34 cellular contexts compared by ENCODE assay signal in the genomic region with DNA sequence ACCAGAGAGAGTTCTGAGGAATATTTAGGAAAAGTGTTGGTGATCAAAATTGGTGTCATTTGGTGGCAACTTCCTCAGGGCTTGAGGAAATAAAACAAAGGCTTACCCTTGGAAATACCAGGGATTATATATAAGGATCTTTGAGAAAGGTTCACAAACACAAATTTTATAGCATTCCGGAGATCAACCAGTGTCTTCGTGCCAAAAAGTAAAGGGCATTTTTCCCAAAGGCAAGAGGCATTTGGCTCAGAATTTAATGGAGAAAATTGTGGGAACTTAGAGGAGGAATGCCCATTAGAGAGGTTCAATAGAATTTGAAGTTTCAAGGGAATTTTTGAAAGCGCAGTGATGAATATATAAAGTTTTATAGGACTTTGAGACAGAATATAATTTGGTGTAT.
DNase-seq lines count a peak whose midpoint lies in the region; ATAC-seq, FAIRE-seq and TF ChIP-seq lines count a peak whose summit lies in the region.
"Had no signal": no experiment of that assay in that cellular context is flagged by ENCODE, and none has a peak within 500 bp of the region (broad histone marks: within the 10 kb centered on the region; RNA-seq: fewer than 3 reads in every experiment).

No MANE protein-coding gene starts in this region.

- H3K4me3 Mint-ChIP-seq in Caco-2 (ENCODE audit: unreplicated experiment) (no peak overlapping the region), Calu3 (ENCODE audit: low read depth, unreplicated experiment) (no peak overlapping the region), GM23338 (no peak overlapping the region)
- H3K4me3 Mint-ChIP-seq: B cell; CD14-positive monocyte; CD4-positive, alpha-beta memory T cell; CD4-positive, alpha-beta T cell; CD4-positive, CD25-positive, alpha-beta regulatory T cell; CD8-positive, alpha-beta memory T cell; CD8-positive, alpha-beta T cell had no signal

- H3K36me3 Mint-ChIP-seq in Caco-2 (ENCODE audit: insufficient read depth, unreplicated experiment): peaks cover 10% of the 10 kb centered on the region
- H3K36me3 Mint-ChIP-seq in Calu3 (ENCODE audit: insufficient read depth, unreplicated experiment): no peaks in the 10 kb centered on the region
- peaks cover 32% of the 10 kb centered on the region for H3K36me3 Mint-ChIP-seq in GM23338 (ENCODE audit: low read depth)
- H3K36me3 Mint-ChIP-seq: CD14-positive monocyte; CD4-positive, alpha-beta memory T cell; CD4-positive, CD25-positive, alpha-beta regulatory T cell; CD8-positive, alpha-beta memory T cell; CD8-positive, alpha-beta T cell had no signal

- H2BK5ac ChIP-seq in H1 (ENCODE audit: low read depth, low read length): no peak overlapping the region

- POLR2A ChIA-PET in Caco-2 (lab: Charles Lee) (no interaction called here), H1 (lab: Charles Lee; ENCODE audit: partially characterized antibody) (no interaction called here)

- no peak for TF ChIP-seq POLR2A in H1 (IDR thresholded peaks at IDR 0.05; ENCODE audit: control extremely low read depth in 1 of 2, low read depth in 2 of 2, low read length in 2 of 2)

- H3K9ac ChIP-seq in H1 (replicated peaks in 1 of 4; ENCODE audit: extremely low read depth in 1 of 4, low read depth in 3 of 4, low read length in 3 of 4): no peak overlapping the region
- H3K9ac ChIP-seq: BLaER1; BLaER1 treated with 17β-estradiol and CSF1 and Interleukin-3, amounts not matched to agents 10 nM and 100 nM had no signal

- WGBS in H1 (ENCODE audit: extremely low coverage in 1 of 2, insufficient coverage in 1 of 2, insufficient read length in 1 of 2, insufficient replicate concordance in 2 of 2, low coverage in 1 of 2, low lambda C conversion rate in 2 of 2, missing lambda C conversion rate in 1 of 2), 2 experiments: 89 to 100% methylated on average over 1 to 3 of the region's 3 CpGs

- H3K9me3 ChIP-seq in Caco-2 (no peaks in the 10 kb centered on the region), H1 (ENCODE audit: insufficient read depth in 2 of 2, low read depth in 1 of 2, low read length in 1 of 2) (no peaks in the 10 kb centered on the region)
- H3K9me3 ChIP-seq: A549; BE2C; BLaER1; BLaER1 treated with 17β-estradiol and CSF1 and Interleukin-3, amounts not matched to agents 10 nM and 100 nM had no signal

- H3K4me3 ChIP-seq in Caco-2 (ENCODE audit: low read depth, low read length) (no peak overlapping the region), GM23338 (no peak overlapping the region), H1 (ENCODE audit: extremely low read depth in 1 of 4, insufficient read depth in 2 of 4, low read depth in 3 of 4, low read length in 4 of 4) (no peak overlapping the region), H7 (ENCODE audit: insufficient read depth, low read depth, low read length) (no peak overlapping the region)
- H3K4me3 ChIP-seq: A549; BLaER1; BLaER1 treated with 17β-estradiol and CSF1 and Interleukin-3, amounts not matched to agents 10 nM and 100 nM had no signal

- no peak overlapping the region for H2BK120ac ChIP-seq in H1 (replicated peaks; ENCODE audit: low read depth, low read length)

- peak; percentile 42 for FAIRE-seq in H1 (lab: Jason Lieb, UNC)
- FAIRE-seq: A204.1, A549, D721Med had no signal

- ATAC-seq in GM23338: no peak
- ATAC-seq in left cardiac atrium: no peak
- no peak for ATAC-seq in left ventricle myocardium superior
- ATAC-seq: A549; CD8-positive, alpha-beta T cell had no signal

- H3K79me1 ChIP-seq in H1 (ENCODE audit: low read depth, low read length): no peaks in the 10 kb centered on the region

- no peak for TF ChIP-seq EP300 in H1 (IDR thresholded peaks at IDR 0.05; ENCODE audit: borderline replicate concordance in 1 of 2, low read depth in 2 of 2, low read length in 2 of 2)

- H3K23ac ChIP-seq in H1 (ENCODE audit: insufficient read length): no peak overlapping the region

- H2BK15ac ChIP-seq in H1 (ENCODE audit: low read length): no peak overlapping the region

- H2BK20ac ChIP-seq in H1 (ENCODE audit: low read length): no peak overlapping the region

- H4K5ac ChIP-seq in H1 (ENCODE audit: insufficient read length, low read depth, low read length): no peak overlapping the region

- no peaks in the 10 kb centered on the region for H4K20me1 ChIP-seq in GM23338 (replicated peaks; ENCODE audit: insufficient read depth)
- H4K20me1 ChIP-seq in H1 (replicated peaks in 1 of 2; ENCODE audit: control insufficient read depth in 1 of 2, insufficient read depth in 2 of 2, low read length in 2 of 2): no peaks in the 10 kb centered on the region
- H4K20me1 ChIP-seq: BLaER1; BLaER1 treated with 17β-estradiol and CSF1 and Interleukin-3, amounts not matched to agents 10 nM and 100 nM had no signal

- H3K4me1 ChIP-seq in Caco-2: peaks cover 18% of the 10 kb centered on the region
- H3K4me1 ChIP-seq in GM23338 (ENCODE audit: insufficient read depth): peaks cover 12% of the 10 kb centered on the region; the same call in 1 of the 2 replicates
- peaks cover 0 to 3% (median 0%) of the 10 kb centered on the region in 4 experiments; a peak in 2 of 7 replicates for H3K4me1 ChIP-seq in H1 (replicated peaks in 1 of 4; ENCODE audit: control insufficient read depth in 3 of 4, insufficient read depth in 4 of 4, low read length in 3 of 4)
- H3K4me1 ChIP-seq: A549; BE2C; BLaER1; BLaER1 treated with 17β-estradiol and CSF1 and Interleukin-3, amounts not matched to agents 10 nM and 100 nM had no signal

- no peaks in the 10 kb centered on the region for H3K27me3 Mint-ChIP-seq in Caco-2 (ENCODE audit: insufficient read depth, unreplicated experiment)
- no peaks in the 10 kb centered on the region for H3K27me3 Mint-ChIP-seq in Calu3 (ENCODE audit: unreplicated experiment)
- no peaks in the 10 kb centered on the region for H3K27me3 Mint-ChIP-seq in GM23338 (ENCODE audit: insufficient read depth, low read depth, poor library complexity)
- H3K27me3 Mint-ChIP-seq: B cell; CD4-positive, alpha-beta memory T cell; CD4-positive, alpha-beta T cell; CD4-positive, CD25-positive, alpha-beta regulatory T cell; CD8-positive, alpha-beta memory T cell had no signal

- H3K27ac Mint-ChIP-seq in Caco-2 (ENCODE audit: unreplicated experiment): peak overlapping the region; percentile 60
- peak overlapping the region; percentile 23 for H3K27ac Mint-ChIP-seq in Calu3 (ENCODE audit: unreplicated experiment)
- no peak overlapping the region for H3K27ac Mint-ChIP-seq in GM23338
- H3K27ac Mint-ChIP-seq: B cell; CD14-positive monocyte; CD4-positive, alpha-beta memory T cell; CD4-positive, alpha-beta T cell; CD8-positive, alpha-beta memory T cell; CD8-positive, alpha-beta T cell had no signal

- H4K8ac ChIP-seq in H1 (ENCODE audit: extremely low read depth, insufficient read depth, low read length): no peak overlapping the region

- H3K27me3 ChIP-seq in Caco-2 (replicated peaks; ENCODE audit: control insufficient read depth, insufficient read depth, low read length) (no peaks in the 10 kb centered on the region), GM23338 (ENCODE audit: insufficient read depth) (no peaks in the 10 kb centered on the region), H1 (replicated peaks in 1 of 4; ENCODE audit: control insufficient read depth in 3 of 4, extremely low read depth in 1 of 4, insufficient read depth in 3 of 4, low read length in 3 of 4) (no peaks in the 10 kb centered on the region), H7 (ENCODE audit: control insufficient read depth, insufficient read depth, low read length) (no peaks in the 10 kb centered on the region)
- H3K27me3 ChIP-seq: BE2C; BLaER1; BLaER1 treated with 17β-estradiol and CSF1 and Interleukin-3, amounts not matched to agents 10 nM and 100 nM had no signal

- H3K9me3 Mint-ChIP-seq in Caco-2 (ENCODE audit: unreplicated experiment): peaks cover 30% of the 10 kb centered on the region
- peaks cover 10% of the 10 kb centered on the region for H3K9me3 Mint-ChIP-seq in Calu3 (ENCODE audit: low read depth, unreplicated experiment)
- H3K9me3 Mint-ChIP-seq in GM23338: peaks cover 28% of the 10 kb centered on the region

- no peak overlapping the region for H2AK5ac ChIP-seq in H1 (ENCODE audit: low read depth, low read length)

- H3F3A ChIP-seq in GM23338 (replicated peaks; ENCODE audit: low read depth): no peaks in the 10 kb centered on the region

- no peaks in the 10 kb centered on the region for H3K23me2 ChIP-seq in H1 (ENCODE audit: low read depth, low read length)

- no peak overlapping the region for H2AFZ ChIP-seq in GM23338
- H2AFZ ChIP-seq in H1 (ENCODE audit: low read length): no peak overlapping the region

- CTCF ChIA-PET in Caco-2 (lab: Charles Lee): no interaction called here
- CTCF ChIA-PET in Calu3 (lab: Charles Lee): no interaction called here
- CTCF ChIA-PET in H1 (lab: Charles Lee; ENCODE audit: partially characterized antibody): no interaction called here

- H3K27ac ChIP-seq in GM23338 (ENCODE audit: low read depth) (0 out of 2 replicates have a peak overlapping the region, but pooled peaks have one; percentile 56), H1 (ENCODE audit: low read depth, low read length) (no peak overlapping the region)
- H3K27ac ChIP-seq: 22Rv1; A549; BLaER1; BLaER1 treated with 17β-estradiol and CSF1 and Interleukin-3, amounts not matched to agents 10 nM and 100 nM; C4-2B had no signal

- H4K91ac ChIP-seq in H1 (replicated peaks; ENCODE audit: insufficient read length, low read length): no peak overlapping the region

- H2BK12ac ChIP-seq in H1 (ENCODE audit: low read depth, low read length): no peak overlapping the region

- TF ChIP-seq RAD21 in H1 (IDR thresholded peaks at IDR 0.05 in 1 of 2, conservative IDR thresholded peaks at IDR 0.05 in 1 of 2; ENCODE audit: low read depth in 2 of 2, low read length in 2 of 2): no peak

- no peaks in the 10 kb centered on the region for H3K79me2 ChIP-seq in GM23338 (replicated peaks; ENCODE audit: insufficient read depth)
- H3K79me2 ChIP-seq in H1 (ENCODE audit: control insufficient read depth in 1 of 2, insufficient read depth in 2 of 2, low read length in 2 of 2): no peaks in the 10 kb centered on the region

- no peak overlapping the region for H3K14ac ChIP-seq in H1 (ENCODE audit: insufficient read length)

- H3K9me2 ChIP-seq in GM23338 (ENCODE audit: insufficient read depth): no peaks in the 10 kb centered on the region

- no peak overlapping the region for H3K18ac ChIP-seq in H1 (ENCODE audit: extremely low read depth, low read length)

- DNase-seq in Caco-2: no peak
- no peak for DNase-seq in Calu3
- DNase-seq in GM23338 (ENCODE audit: low spot score): no peak
- DNase-seq in H1 (ENCODE audit: low read depth in 1 of 2, low spot score in 2 of 2): no peak
- DNase-seq in left cardiac atrium: no peak
- no peak for DNase-seq in H7
- DNase-seq in iPS-NIHi11 (ENCODE audit: low spot score): no peak
- no peak for DNase-seq in left ventricle myocardium superior
- DNase-seq: 8988T; ACHN; AML-193; BE2C; CD4-positive, alpha-beta T cell; CD4-positive, CD25-positive, alpha-beta regulatory T cell; CD8-positive, alpha-beta memory T cell; CD8-positive, alpha-beta T cell; COR-L47; DMS 273 treated with DMSO at 0.1 percent for 48 hours; DMS153; DMS53; DMS79; DMS79 treated with DMSO at 0.1 percent for 48 hours; DND-41; EL had no signal

- no TSS peak for BruUV-seq in Caco-2 (replicated peaks; lab: Mats Ljungman, UMichigan)
- no TSS peak for BruUV-seq in Calu3 (replicated peaks; lab: Mats Ljungman, UMichigan)

- TF ChIP-seq CTCF in Caco-2 (IDR thresholded peaks at IDR 0.05; ENCODE audit: insufficient read depth in 1 of 2, low read depth in 1 of 2, low read length in 1 of 2, severe bottlenecking in 1 of 2, unreplicated experiment in 1 of 2): no peak
- TF ChIP-seq CTCF in Calu3 (IDR thresholded peaks at IDR 0.05; ENCODE audit: unreplicated experiment): no peak
- TF ChIP-seq CTCF in GM23338 (conservative IDR thresholded peaks at IDR 0.05; ENCODE audit: low read depth in 2 of 2): no peak
- no peak for TF ChIP-seq CTCF in H1 (IDR thresholded peaks at IDR 0.05; ENCODE audit: control extremely low read depth in 1 of 3, insufficient read depth in 1 of 3, low read depth in 1 of 3, low read length in 3 of 3)

- no peak overlapping the region for H3K4me2 ChIP-seq in GM23338
- no peak overlapping the region for H3K4me2 ChIP-seq in H1 (ENCODE audit: insufficient read depth in 1 of 2, low read depth in 2 of 2, low read length in 2 of 2)
- H3K4me2 ChIP-seq: A549; BLaER1; BLaER1 treated with 17β-estradiol and CSF1 and Interleukin-3, amounts not matched to agents 10 nM and 100 nM had no signal

- H3K36me3 ChIP-seq in Caco-2 (ENCODE audit: control insufficient read depth, insufficient read depth, low read length) (no peaks in the 10 kb centered on the region), GM23338 (ENCODE audit: insufficient read depth) (no peaks in the 10 kb centered on the region), H1 (ENCODE audit: control insufficient read depth in 2 of 4, insufficient read depth in 4 of 4, low read length in 3 of 4) (no peaks in the 10 kb centered on the region), H7 (replicated peaks; ENCODE audit: control insufficient read depth, insufficient read depth, low read length) (no peaks in the 10 kb centered on the region)
- H3K36me3 ChIP-seq: BE2C; BLaER1; BLaER1 treated with 17β-estradiol and CSF1 and Interleukin-3, amounts not matched to agents 10 nM and 100 nM had no signal

- H3K4me1 Mint-ChIP-seq in Caco-2 (ENCODE audit: low read depth, unreplicated experiment) (peaks cover 20% of the 10 kb centered on the region), Calu3 (ENCODE audit: low read depth, unreplicated experiment) (peaks cover 20% of the 10 kb centered on the region), GM23338 (peaks cover 22% of the 10 kb centered on the region)
- H3K4me1 Mint-ChIP-seq: B cell; CD14-positive monocyte; CD4-positive, alpha-beta memory T cell; CD4-positive, CD25-positive, alpha-beta regulatory T cell; CD8-positive, alpha-beta memory T cell had no signal

- intact Hi-C loops in Caco-2 (cut with micrococcal nuclease; ENCODE audit: unreplicated experiment) (no loop called here), Calu3 (cut with micrococcal nuclease; ENCODE audit: unreplicated experiment) (loop anchor here (5.0 kb wide), 1 partner anchor 107 kb away; no protein-coding TSS in a partner anchor), left cardiac atrium (cut with DNase I) (no loop called here), left ventricle myocardium superior (cut with micrococcal nuclease) (no loop called here)

- no peak overlapping the region for H3K56ac ChIP-seq in H1 (replicated peaks; ENCODE audit: insufficient read length, low read depth, low read length)

- no peak overlapping the region for H3K4ac ChIP-seq in H1 (replicated peaks; ENCODE audit: insufficient read length, low read depth, low read length)
